ENCODE assay signal across 22 cellular contexts in the genomic region with DNA sequence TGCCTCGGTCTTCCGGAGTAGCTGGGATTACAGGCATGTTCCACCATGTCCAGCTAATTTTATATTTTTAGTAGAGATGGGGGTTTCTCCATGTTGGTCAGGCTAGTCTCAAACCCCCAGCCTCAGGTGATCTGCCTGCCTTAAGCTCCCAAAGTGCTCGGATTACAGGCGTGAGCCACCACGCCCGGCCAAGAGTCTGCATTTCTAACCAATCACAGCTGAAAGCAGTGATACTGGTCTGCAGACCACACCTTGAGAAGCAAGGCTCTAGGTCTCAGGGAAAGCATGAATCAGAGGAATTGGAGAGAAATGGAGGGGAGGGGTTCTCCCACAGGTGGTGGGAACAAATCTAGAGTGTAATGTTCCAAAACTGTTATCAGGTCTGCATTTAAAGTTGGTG.
"Had no signal": no experiment of that assay in that cellular context is flagged by ENCODE, and none has a peak within 500 bp of the region (broad histone marks: within the 10 kb centered on the region; RNA-seq: fewer than 3 reads in every experiment).

No MANE protein-coding gene starts in this region.

- H3K36me3 Mint-ChIP-seq: T-cell had no signal

- H3K9me3 ChIP-seq: SK-N-SH had no signal

- H3K9ac ChIP-seq: SK-N-SH had no signal

- H3K27ac Mint-ChIP-seq: T-cell had no signal

- ATAC-seq: HepG2, Panc1, T-cell had no signal

- DNase-seq: Karpas-422, KG1, MM.1S, MV-4-11, NCI-H1048, NCI-H1105, NCI-H1417, NCI-H1436 treated with DMSO at 0.1 percent for 48 hours, NCI-H1694, NCI-H187 treated with DMSO at 0.1 percent for 48 hours, NCI-H2029 treated with DMSO at 0.1 percent for 48 hours, NCI-H345, NCI-H524, NCI-H526 treated with DMSO at 0.1 percent for 48 hours, NCI-H774, SHP77, SK-N-SH, SW 1271, T-cell had no signal

- H3K27ac ChIP-seq: RWPE1 had no signal

- H3K9me2 ChIP-seq: SK-N-SH had no signal

- H3K4me3 Mint-ChIP-seq: T-cell had no signal

- H3K4me2 ChIP-seq: SK-N-SH had no signal
